In genomic region chr3:65039754-65040210, GRCh38 we compare ENCODE assay signal across 14 cellular contexts.
DNase-seq lines count a peak whose midpoint lies in the region; ATAC-seq and TF ChIP-seq lines count a peak whose summit lies in the region.
"Had no signal": no experiment of that assay in that cellular context is flagged by ENCODE, and none has a peak within 500 bp of the region (broad histone marks: within the 10 kb centered on the region; RNA-seq: fewer than 3 reads in every experiment).

No MANE protein-coding gene starts in this region.

- H2BK120ac ChIP-seq in neuronal stem cell (ENCODE audit: low read depth, low read length) = no peak overlapping the region

- WGBS in endodermal cell (ENCODE audit: insufficient coverage in 1 of 2, insufficient read length in 1 of 2), 2 experiments = 50 to 92% methylated on average over 1 to 6 of the region's 6 CpGs
- WGBS in neuronal stem cell (ENCODE audit: extremely low coverage in 2 of 2, insufficient read length in 2 of 2, insufficient replicate concordance in 1 of 2), 2 donors = no CpG with 5 or more reads among the region's 6 CpGs

- H2AFZ ChIP-seq in neuronal stem cell (ENCODE audit: low read length) = peak overlapping the region; percentile 3

- H2BK12ac ChIP-seq in neuronal stem cell (ENCODE audit: low read length) = no peak overlapping the region

- no peak overlapping the region for H4K8ac ChIP-seq in neuronal stem cell (ENCODE audit: low read depth, low read length)

- no peak overlapping the region for H3K23ac ChIP-seq in neuronal stem cell (ENCODE audit: low read depth, low read length, poor library complexity)

- H3K4ac ChIP-seq in neuronal stem cell (ENCODE audit: low read length) = no peak overlapping the region

- DNase-seq in ELF-1 (ENCODE audit: low read depth, low spot score) (peak; percentile 90), endodermal cell (peak; percentile 59), neuronal stem cell (ENCODE audit: low spot score) (no peak), NCI-H1417 treated with DMSO at 0.1 percent for 48 hours (lab: John Stamatoyannopoulos, UW) (no peak)
- DNase-seq: activated CD4-positive, alpha-beta T cell treated with anti-CD3 and anti-CD28 coated beads for 1 hour; DMS79; NCI-H1105; SW 1271 had no signal

- H2AK5ac ChIP-seq in neuronal stem cell (ENCODE audit: low read depth, low read length) = no peak overlapping the region

- H3K27ac ChIP-seq in endodermal cell (ENCODE audit: low read depth, low read length) = no peak overlapping the region
- H3K27ac ChIP-seq in neuronal stem cell (replicated peaks; ENCODE audit: low read length) = no peak overlapping the region
- H3K27ac ChIP-seq: thoracic aorta had no signal

- H3K9me3 Mint-ChIP-seq in endodermal cell = no peaks in the 10 kb centered on the region
- H3K9me3 Mint-ChIP-seq: dendritic cell treated with granulocyte-macrophage colony-stimulating factor and Interleukin-4, amounts not matched to agents 40 ng/mL and 50 ng/mL, for 4 days had no signal

- no peaks in the 10 kb centered on the region for H3K36me3 Mint-ChIP-seq in endodermal cell (ENCODE audit: low read depth)

- H2BK5ac ChIP-seq in neuronal stem cell (ENCODE audit: low read length) = no peak overlapping the region

- no peaks in the 10 kb centered on the region for H3K79me1 ChIP-seq in neuronal stem cell (ENCODE audit: low read depth, low read length)

- ATAC-seq in SK-N-SH treated with all-trans-retinoic acid at 6 μM for 48 hours = peak; percentile 84
- no peak for ATAC-seq in GM21619 (IDR thresholded peaks at IDR 0.05; ENCODE audit: unreplicated experiment)
- ATAC-seq in HG02870 (IDR thresholded peaks at IDR 0.05; ENCODE audit: unreplicated experiment) = no peak
- ATAC-seq in GM21526 (IDR thresholded peaks at IDR 0.05; ENCODE audit: low FRiP score, unreplicated experiment) = no peak

- H3K4me2 ChIP-seq in neuronal stem cell (ENCODE audit: insufficient read depth, low read length, poor library complexity, severe bottlenecking) = no peak overlapping the region

- no peak overlapping the region for H3K4me3 Mint-ChIP-seq in endodermal cell
- H3K4me3 Mint-ChIP-seq: dendritic cell treated with granulocyte-macrophage colony-stimulating factor and Interleukin-4, amounts not matched to agents 40 ng/mL and 50 ng/mL, for 4 days had no signal

- H3K27me3 ChIP-seq in endodermal cell (ENCODE audit: control insufficient read depth, insufficient read depth, low read length, poor library complexity, severe bottlenecking) = no peaks in the 10 kb centered on the region
- no peaks in the 10 kb centered on the region for H3K27me3 ChIP-seq in neuronal stem cell (ENCODE audit: control insufficient read depth in 3 of 3, insufficient read depth in 3 of 3, low read depth in 1 of 3, low read length in 3 of 3)

- no peak overlapping the region for H2BK15ac ChIP-seq in neuronal stem cell (ENCODE audit: low read length)

- H3K36me3 ChIP-seq in endodermal cell (ENCODE audit: control insufficient read depth, insufficient read depth, low read length) = no peaks in the 10 kb centered on the region
- H3K36me3 ChIP-seq in neuronal stem cell (replicated peaks in 1 of 2; ENCODE audit: control insufficient read depth in 2 of 2, insufficient read depth in 2 of 2, low read length in 2 of 2) = no peaks in the 10 kb centered on the region
- H3K36me3 ChIP-seq: thoracic aorta had no signal

- no peak overlapping the region for H4K91ac ChIP-seq in neuronal stem cell (ENCODE audit: low read depth, low read length, poor library complexity)

- no peak overlapping the region for H3K14ac ChIP-seq in neuronal stem cell (ENCODE audit: low read length)

- H3K27me3 Mint-ChIP-seq in endodermal cell (ENCODE audit: insufficient read depth) = no peaks in the 10 kb centered on the region
- H3K27me3 Mint-ChIP-seq: dendritic cell treated with granulocyte-macrophage colony-stimulating factor and Interleukin-4, amounts not matched to agents 40 ng/mL and 50 ng/mL, for 4 days had no signal

- peaks cover 6% of the 10 kb centered on the region for H3K4me1 ChIP-seq in endodermal cell (ENCODE audit: control insufficient read depth, insufficient read depth, low read length)
- peaks cover 4 to 5% of the 10 kb centered on the region in 2 donors for H3K4me1 ChIP-seq in neuronal stem cell (ENCODE audit: control insufficient read depth in 2 of 2, insufficient read depth in 1 of 2, low read depth in 1 of 2, low read length in 2 of 2)

- H3K4me1 Mint-ChIP-seq in endodermal cell = peaks cover 11% of the 10 kb centered on the region

- no peak for TF ChIP-seq CTCF in endodermal cell (conservative IDR thresholded peaks at IDR 0.05)

- no peak overlapping the region for H3K4me3 ChIP-seq in endodermal cell (ENCODE audit: low read length)
- no peak overlapping the region for H3K4me3 ChIP-seq in neuronal stem cell (ENCODE audit: low read length in 2 of 2)
- H3K4me3 ChIP-seq: thoracic aorta had no signal

- H3K9ac ChIP-seq in endodermal cell (ENCODE audit: extremely low read depth, low read length, poor library complexity, severe bottlenecking) (no peak overlapping the region), neuronal stem cell (ENCODE audit: low read depth, low read length, poor library complexity) (no peak overlapping the region)

- no peak overlapping the region for H3K27ac Mint-ChIP-seq in endodermal cell
- H3K27ac Mint-ChIP-seq: dendritic cell treated with granulocyte-macrophage colony-stimulating factor and Interleukin-4, amounts not matched to agents 40 ng/mL and 50 ng/mL, for 4 days had no signal

- no peak overlapping the region for H3K18ac ChIP-seq in neuronal stem cell (ENCODE audit: low read length)

- H3K9me3 ChIP-seq in endodermal cell (ENCODE audit: control insufficient read depth, low read length) (no peaks in the 10 kb centered on the region), neuronal stem cell (replicated peaks in 1 of 2; ENCODE audit: control insufficient read depth in 2 of 2, insufficient read depth in 1 of 2, low read depth in 1 of 2, low read length in 2 of 2) (no peaks in the 10 kb centered on the region)
- H3K9me3 ChIP-seq: thoracic aorta had no signal

TF ChIP-seq in SK-N-SH treated with all-trans-retinoic acid at 6 μM for 48 hours, 23 proteins besides CTCF, POLR2A, EP300 and RAD21:
- TF ChIP-seq ISL1 (CRISPR knock-in tag; IDR thresholded peaks at IDR 0.05) = peak; percentile 50
- no peak for TF ChIP-seq OSR1 (CRISPR knock-in tag; IDR thresholded peaks at IDR 0.05)
- TF ChIP-seq ZFP3 (CRISPR knock-in tag; IDR thresholded peaks at IDR 0.05) = peak; percentile 99

Comparison
In these comparisons a context has a peak if more than half of its experiments do, and no peak if none do; other contexts are left out.
1. DNase-seq: peak in ELF-1 (single experiment) and endodermal cell (single experiment); none in neuronal stem cell (single experiment) and NCI-H1417 treated with DMSO at 0.1 percent for 48 hours (single experiment).